ENCODE assay signal across 12 cellular contexts in the genomic region with DNA sequence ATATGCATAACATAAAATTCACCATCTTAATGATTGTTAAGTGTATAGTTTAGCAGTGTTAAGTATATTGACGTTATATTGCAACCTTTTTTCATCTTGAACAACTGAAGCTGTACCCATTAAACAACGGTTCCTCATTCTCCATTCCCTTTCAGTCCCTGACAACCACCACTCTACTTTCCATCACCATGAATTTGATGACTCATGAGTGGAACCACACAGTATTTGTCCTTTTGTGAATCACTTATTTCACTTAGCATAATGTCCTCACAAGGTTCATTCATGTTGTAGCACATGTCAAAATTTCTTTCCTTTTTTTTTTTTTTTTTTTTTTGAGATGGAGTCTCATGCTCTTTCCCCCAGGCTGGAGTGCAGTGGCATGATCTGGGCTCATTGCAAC. TPM values are rescaled to one million over a fixed set of nuclear protein-coding genes. Genes with fewer than 3 reads are reported as not detected.
DNase-seq lines count a peak whose midpoint lies in the region; ATAC-seq, FAIRE-seq and TF ChIP-seq lines count a peak whose summit lies in the region.
"Had no signal": no experiment of that assay in that cellular context is flagged by ENCODE, and none has a peak within 500 bp of the region (broad histone marks: within the 10 kb centered on the region; RNA-seq: fewer than 3 reads in every experiment).

No MANE protein-coding gene starts in this region.

- H3K27me3 ChIP-seq in SJCRH30 = no peaks in the 10 kb centered on the region
- H3K27me3 ChIP-seq in fibroblast of lung (ENCODE audit: control insufficient read depth, insufficient read depth, low read length) = no peaks in the 10 kb centered on the region
- H3K27me3 ChIP-seq in Peyer's patch = no peaks in the 10 kb centered on the region
- peaks cover 0 to 27% of the 10 kb centered on the region in 2 donors for H3K27me3 ChIP-seq in tibial nerve

- no peak overlapping the region for H3K9ac ChIP-seq in fibroblast of lung (ENCODE audit: insufficient read depth, low read length)

- 46% methylated on average over 2 of the region's 2 CpGs for WGBS in A549 (ENCODE audit: missing lambda C conversion rate)
- WGBS in tibial nerve, 2 donors = 80 to 82% methylated on average over 2 of the region's 2 CpGs

- TF ChIP-seq EP300 in A549 (IDR thresholded peaks at IDR 0.05) = no peak
- TF ChIP-seq EP300 in tibial nerve (IDR thresholded peaks at IDR 0.05) = no peak

- ATAC-seq in A549 (peak; percentile 31 to 41; a peak in 2 of 6 replicates), HG03025 (IDR thresholded peaks at IDR 0.05; ENCODE audit: low FRiP score, unreplicated experiment) (no peak)

- no peak for TF ChIP-seq RAD21 in A549 (conservative IDR thresholded peaks at IDR 0.05 in 1 of 2, IDR thresholded peaks at IDR 0.05 in 1 of 2)

- TF ChIP-seq CTCF in A549 (IDR thresholded peaks at IDR 0.05) (no peak), fibroblast of lung (conservative IDR thresholded peaks at IDR 0.05 in 1 of 2, IDR thresholded peaks at IDR 0.05 in 1 of 2; ENCODE audit: low read depth in 1 of 2, low read length in 2 of 2) (no peak), Peyer's patch (IDR thresholded peaks at IDR 0.05) (no peak), tibial nerve (IDR thresholded peaks at IDR 0.05) (no peak)

- no peaks in the 10 kb centered on the region for H3K79me2 ChIP-seq in fibroblast of lung (ENCODE audit: control insufficient read depth, insufficient read depth, low read length)

- peak overlapping the region in 1 of 2 experiments; percentile 9; a peak in 1 of 6 replicates for H3K27ac ChIP-seq in A549
- H3K27ac ChIP-seq in SJCRH30 = peak overlapping the region; percentile 92
- peak overlapping the region; percentile 96 for H3K27ac ChIP-seq in fibroblast of lung (ENCODE audit: insufficient read depth, low read length)
- no peak overlapping the region for H3K27ac ChIP-seq in Peyer's patch
- no peak overlapping the region for H3K27ac ChIP-seq in tibial nerve
- H3K27ac ChIP-seq: C4-2B had no signal

- H3K4me1 ChIP-seq in A549 = peaks cover 20% of the 10 kb centered on the region
- peaks cover 44% of the 10 kb centered on the region for H3K4me1 ChIP-seq in SJCRH30
- peaks cover 28% of the 10 kb centered on the region for H3K4me1 ChIP-seq in fibroblast of lung (ENCODE audit: control insufficient read depth, extremely low read depth, insufficient read depth, low read length)
- peaks cover 0 to 4% (median 0%) of the 10 kb centered on the region in 4 donors for H3K4me1 ChIP-seq in Peyer's patch
- H3K4me1 ChIP-seq in tibial nerve = peaks cover 0 to 11% (median 1%) of the 10 kb centered on the region in 4 donors

- CTCF ChIA-PET in A549 (lab: Yijun Ruan, JAX) = interaction anchor here (1.3 kb wide), 1 partner anchor 134 kb away, joined by 3 read pairs; no protein-coding TSS in a partner anchor

- DNase-seq in A549 (ENCODE audit: low read depth in 1 of 2, low spot score in 1 of 2) (peak in 1 of 2 experiments; percentile 45), H4 (ENCODE audit: low spot score) (peak; percentile 86), SJCRH30 (no peak), fibroblast of lung (ENCODE audit: low read depth in 2 of 2) (peak; percentile 61 to 91), Peyer's patch (no peak), GM19238 (ENCODE audit: insufficient read length, low spot score) (no peak), tibial nerve (ENCODE audit: low spot score in 2 of 2) (no peak)
- DNase-seq: NCI-H187 treated with DMSO at 0.1 percent for 48 hours; stimulated activated naive CD4-positive, alpha-beta T cell had no signal

- H3K9me3 ChIP-seq in A549 = no peaks in the 10 kb centered on the region
- H3K9me3 ChIP-seq in SJCRH30 (replicated peaks) = no peaks in the 10 kb centered on the region
- no peaks in the 10 kb centered on the region for H3K9me3 ChIP-seq in fibroblast of lung (ENCODE audit: control insufficient read depth, insufficient read depth, low read depth, low read length)
- no peaks in the 10 kb centered on the region for H3K9me3 ChIP-seq in Peyer's patch
- H3K9me3 ChIP-seq in tibial nerve = no peaks in the 10 kb centered on the region

- FAIRE-seq in A549 (lab: Jason Lieb, UNC) = peak; percentile 67

- peak overlapping the region; percentile 16; the same call in 1 of the 3 replicates for H3K4me2 ChIP-seq in A549
- H3K4me2 ChIP-seq in fibroblast of lung (ENCODE audit: extremely low read depth, insufficient read depth, low read length) = peak overlapping the region; percentile 80

- H3K4me3 ChIP-seq in A549 (no peak overlapping the region), SJCRH30 (no peak overlapping the region), fibroblast of lung (replicated peaks in 1 of 4; ENCODE audit: control extremely low read depth in 1 of 4, insufficient read depth in 1 of 4, low read depth in 3 of 4, low read length in 4 of 4) (no peak overlapping the region), Peyer's patch (no peak overlapping the region), tibial nerve (no peak overlapping the region)

- no peak overlapping the region for H2AFZ ChIP-seq in fibroblast of lung (ENCODE audit: low read length)

- H3K36me3 ChIP-seq in SJCRH30 (no peaks in the 10 kb centered on the region), fibroblast of lung (ENCODE audit: control insufficient read depth, insufficient read depth, low read length) (no peaks in the 10 kb centered on the region), Peyer's patch (no peaks in the 10 kb centered on the region), tibial nerve (no peaks in the 10 kb centered on the region)

- TF ChIP-seq POLR2A in A549 (IDR thresholded peaks at IDR 0.05; ENCODE audit: low read length) = no peak
- no peak for TF ChIP-seq POLR2A in Peyer's patch (IDR thresholded peaks at IDR 0.05)
- TF ChIP-seq POLR2A in tibial nerve (IDR thresholded peaks at IDR 0.05) = no peak

- POLR2A ChIA-PET in A549 (lab: Yijun Ruan, JAX) = no interaction called here

- H4K20me1 ChIP-seq in fibroblast of lung (ENCODE audit: control insufficient read depth, extremely low read depth, insufficient read depth, low read length) = no peaks in the 10 kb centered on the region

TF ChIP-seq in A549, 52 proteins besides CTCF, POLR2A, EP300 and RAD21:
- TF ChIP-seq POLR2AphosphoS2 (conservative IDR thresholded peaks at IDR 0.05; ENCODE audit: low read length) = no peak
- 0 out of 2 replicates have a peak, but pooled peaks have one; percentile 8 for TF ChIP-seq NFE2L2 (conservative IDR thresholded peaks at IDR 0.05; ENCODE audit: low read length)
- TF ChIP-seq FOSB (CRISPR knock-in tag; IDR thresholded peaks at IDR 0.05) = no peak
- peak; percentile 67 for TF ChIP-seq MAFK (IDR thresholded peaks at IDR 0.05; ENCODE audit: partially characterized antibody)
- no peak for TF ChIP-seq FOSL2 (IDR thresholded peaks at IDR 0.05)
- peak; percentile 85 for TF ChIP-seq FOSL2 (CRISPR knock-in tag; IDR thresholded peaks at IDR 0.05)

RNA-seq across cellular contexts. Expression of a gene that starts 46.0 kb away (rescaled TPM):
- not detected in 2 replicates for polyA plus RNA-seq in A549 (2011; rRNA removed)
- not detected in 2 replicates for polyA plus RNA-seq in A549 (2012; cell fraction: cytosol; rRNA removed)
- polyA plus RNA-seq in A549 (2012; cell fraction: nucleus; rRNA removed) = 0.06 TPM in 1 of 2 replicates, not detected in the other
- polyA plus RNA-seq in A549 (2017; fragmentation: RNase III; extraction: RNeasy Plus Mini Kit Qiagen cat#74134 plus additional on column Dnase treatment) = not detected in 3 replicates
- polyA minus RNA-seq in A549 (2011; rRNA and poly(A)+ RNA removed) = not detected in 2 replicates
- not detected in 2 replicates for total RNA-seq in H4 (2014; rRNA removed; shearing (Covaris generic))
- not detected in 2 replicates for total RNA-seq in SJCRH30 (2014; rRNA removed; shearing (Covaris generic))
- total RNA-seq in fibroblast of lung = not detected in 2 replicates
- not detected in 2 replicates for polyA plus RNA-seq in fibroblast of lung
- polyA plus RNA-seq in fibroblast of lung (2012) = not detected in 2 replicates
- not detected in 2 replicates for polyA minus RNA-seq in fibroblast of lung (ENCODE audit: low replicate concordance)
- not detected for total RNA-seq in Peyer's patch
- total RNA-seq in tibial nerve = not detected
- polyA plus RNA-seq: neural cell had no signal

RNA-seq across cellular contexts. Expression of a gene that starts 54.8 kb away (rescaled TPM):
- polyA plus RNA-seq in A549 (2011; rRNA removed) = 0.77 and 0.78 TPM in 2 replicates
- 0.10 and 0.17 TPM in 2 replicates for polyA plus RNA-seq in A549 (2012; cell fraction: cytosol; rRNA removed)
- not detected in 2 replicates for polyA plus RNA-seq in A549 (2012; cell fraction: nucleus; rRNA removed)
- polyA plus RNA-seq in A549 (2017; fragmentation: RNase III; extraction: RNeasy Plus Mini Kit Qiagen cat#74134 plus additional on column Dnase treatment) = 0.08 to 0.16 TPM (median 0.14 TPM) in 3 replicates
- not detected in 2 replicates for polyA minus RNA-seq in A549 (2011; rRNA and poly(A)+ RNA removed)
- not detected in 2 replicates for total RNA-seq in H4 (2014; rRNA removed; shearing (Covaris generic))
- total RNA-seq in SJCRH30 (2014; rRNA removed; shearing (Covaris generic)) = not detected in 2 replicates
- total RNA-seq in fibroblast of lung = not detected in 2 replicates
- polyA plus RNA-seq in fibroblast of lung = not detected in 2 replicates
- not detected in 2 replicates for polyA plus RNA-seq in fibroblast of lung (2012)
- not detected in 2 replicates for polyA minus RNA-seq in fibroblast of lung (ENCODE audit: low replicate concordance)
- 10 to 100 TPM in 1 of 4 donors, 1 to 10 TPM in 3; 3.1 to 17.3 (median 6.5) TPM for total RNA-seq in Peyer's patch
- total RNA-seq in tibial nerve = 1 to 10 TPM in 3 of 4 donors, under 1 TPM in 1; 0.59 to 2.0 (median 1.3) TPM

Comparison
In these comparisons a context has a peak if more than half of its experiments do, and no peak if none do; other contexts are left out.
1. DNase-seq: peak in H4 (single experiment) and fibroblast of lung (2 of 2); none in SJCRH30 (0 of 2), Peyer's patch (0 of 3), GM19238 (single experiment) and tibial nerve (0 of 2).
2. H3K27ac ChIP-seq: peak in SJCRH30 (single experiment) and fibroblast of lung (single experiment); none in Peyer's patch (0 of 4) and tibial nerve (0 of 4).